22 cellular contexts compared by ENCODE assay signal in genomic region chr6:15147827-15148226, GRCh38.
DNase-seq lines count a peak whose midpoint lies in the region; TF ChIP-seq lines count a peak whose summit lies in the region.
"Had no signal": no experiment of that assay in that cellular context is flagged by ENCODE, and none has a peak within 500 bp of the region (broad histone marks: within the 10 kb centered on the region; RNA-seq: fewer than 3 reads in every experiment).

No MANE protein-coding gene starts in this region.

- no peak overlapping the region for H3K4me3 ChIP-seq in mammary epithelial cell (replicated peaks in 1 of 3; ENCODE audit: insufficient read depth in 1 of 3, low read depth in 2 of 3, low read length in 3 of 3)
- H3K4me3 ChIP-seq in neural progenitor cell, result no peak overlapping the region
- H3K4me3 ChIP-seq in CD8-positive, alpha-beta memory T cell (ENCODE audit: low read length), result no peak overlapping the region
- H3K4me3 ChIP-seq: left lung, Peyer's patch, sigmoid colon, uterus had no signal

- intact Hi-C loops in mammary epithelial cell (cut with micrococcal nuclease), result no loop called here
- intact Hi-C loops in activated T-helper 2 cell treated with anti-CD3 and anti-CD28 coated beads, Interferon-gamma antibody, Interleukin-2, Interleukin-4, amounts not matched to agents 10 μg/mL and 5 μg/mL and 100 μg/mL, durations not matched to agents 14 hours and 24 hours and 36 hours (cut with micrococcal nuclease), result no loop called here

- peak overlapping the region; percentile 30 for H3K27ac ChIP-seq in mammary epithelial cell (ENCODE audit: insufficient read depth, low read depth, low read length)
- H3K27ac ChIP-seq in neural progenitor cell, result no peak overlapping the region
- H3K27ac ChIP-seq in CD8-positive, alpha-beta memory T cell (ENCODE audit: low read depth, low read length), result no peak overlapping the region
- H3K27ac ChIP-seq: HL-60, left lung, Peyer's patch, sigmoid colon, uterus had no signal

- peaks cover 12% of the 10 kb centered on the region for H3K4me1 Mint-ChIP-seq in neural progenitor cell
- peaks cover 2% of the 10 kb centered on the region for H3K4me1 Mint-ChIP-seq in activated T-helper 2 cell treated with anti-CD3 and anti-CD28 coated beads, Interferon-gamma antibody, Interleukin-2, Interleukin-4, amounts not matched to agents 10 μg/mL and 5 μg/mL and 100 μg/mL, durations not matched to agents 14 hours and 24 hours and 36 hours (ENCODE audit: low read depth)
- H3K4me1 Mint-ChIP-seq in CD8-positive, alpha-beta memory T cell, result no peaks in the 10 kb centered on the region
- H3K4me1 Mint-ChIP-seq: immature natural killer cell had no signal

- H3K4me3 Mint-ChIP-seq in neural progenitor cell, result no peak overlapping the region
- no peak overlapping the region for H3K4me3 Mint-ChIP-seq in activated T-helper 2 cell treated with anti-CD3 and anti-CD28 coated beads, Interferon-gamma antibody, Interleukin-2, Interleukin-4, amounts not matched to agents 10 μg/mL and 5 μg/mL and 100 μg/mL, durations not matched to agents 14 hours and 24 hours and 36 hours (ENCODE audit: low read depth)
- no peak overlapping the region for H3K4me3 Mint-ChIP-seq in CD8-positive, alpha-beta memory T cell
- H3K4me3 Mint-ChIP-seq: CD8-positive, alpha-beta T cell; IgD-negative memory B cell; immature natural killer cell; nephron progenitor cell; T-helper 17 cell had no signal

- DNase-seq in DMS 273 (lab: John Stamatoyannopoulos, UW; ENCODE audit: unreplicated experiment) (peak; percentile 48), HK-2 (ENCODE audit: unreplicated experiment) (peak; percentile 6), mammary epithelial cell (no peak), neural progenitor cell (ENCODE audit: low spot score) (no peak), NCI-H226 (no peak)
- DNase-seq in activated T-helper 2 cell treated with anti-CD3 and anti-CD28 coated beads, Interferon-gamma antibody, Interleukin-2, Interleukin-4, amounts not matched to agents 10 μg/mL and 5 μg/mL and 100 μg/mL, durations not matched to agents 14 hours and 24 hours and 36 hours (ENCODE audit: low spot score), result no peak
- no peak for DNase-seq in CD8-positive, alpha-beta memory T cell
- DNase-seq: activated CD4-positive, alpha-beta T cell treated with anti-CD3 and anti-CD28 coated beads, Interleukin-2, amount 50 U/mL, for 1 hour; activated CD8-positive, alpha-beta memory T cell treated with anti-CD3 and anti-CD28 coated beads, Interleukin-2, amount 50 U/mL, for 48 hours; activated effector memory CD4-positive, alpha-beta T cell treated with Interleukin-2 at 50 U/mL for 16 hours; CD8-positive, alpha-beta T cell; DND-41; head of caudate nucleus; immature natural killer cell; left lung; Peyer's patch; sigmoid colon; T-helper 17 cell; uterus had no signal

- no peaks in the 10 kb centered on the region for H3K36me3 Mint-ChIP-seq in neural progenitor cell
- no peaks in the 10 kb centered on the region for H3K36me3 Mint-ChIP-seq in activated T-helper 2 cell treated with anti-CD3 and anti-CD28 coated beads, Interferon-gamma antibody, Interleukin-2, Interleukin-4, amounts not matched to agents 10 μg/mL and 5 μg/mL and 100 μg/mL, durations not matched to agents 14 hours and 24 hours and 36 hours (ENCODE audit: low read depth)
- H3K36me3 Mint-ChIP-seq in CD8-positive, alpha-beta memory T cell, result no peaks in the 10 kb centered on the region
- H3K36me3 Mint-ChIP-seq: CD8-positive, alpha-beta T cell; IgD-negative memory B cell; immature natural killer cell had no signal

- POLR2A ChIA-PET in CD8-positive, alpha-beta memory T cell (lab: Charles Lee), result no interaction called here

- H3K9ac ChIP-seq in mammary epithelial cell (ENCODE audit: insufficient read depth, low read length) (peak overlapping the region; percentile 30), neural progenitor cell (no peak overlapping the region)

- peaks cover 15% of the 10 kb centered on the region for H3K4me1 ChIP-seq in mammary epithelial cell (ENCODE audit: insufficient read depth, low read length)
- no peaks in the 10 kb centered on the region for H3K4me1 ChIP-seq in neural progenitor cell
- no peaks in the 10 kb centered on the region for H3K4me1 ChIP-seq in CD8-positive, alpha-beta memory T cell (ENCODE audit: insufficient read depth, low read length)
- H3K4me1 ChIP-seq: left lung, Peyer's patch, uterus had no signal

- H3K4me2 ChIP-seq in mammary epithelial cell (ENCODE audit: insufficient read depth, low read depth, low read length) (no peak overlapping the region), neural progenitor cell (no peak overlapping the region)

- H2AFZ ChIP-seq in mammary epithelial cell (ENCODE audit: low read depth, low read length) (peak overlapping the region; percentile 67), neural progenitor cell (replicated peaks) (no peak overlapping the region)

- 100% methylated on average over 5 of the region's 5 CpGs for WGBS in mammary epithelial cell (ENCODE audit: low coverage, missing lambda C conversion rate)

- dilution Hi-C loops in mammary epithelial cell (cut with HindIII; ENCODE audit: low sequenced_read_pairs), result no loop called here

- H3K36me3 ChIP-seq in mammary epithelial cell (ENCODE audit: insufficient read depth, low read length), result no peaks in the 10 kb centered on the region
- H3K36me3 ChIP-seq in neural progenitor cell, result no peaks in the 10 kb centered on the region
- H3K36me3 ChIP-seq in CD8-positive, alpha-beta memory T cell (ENCODE audit: insufficient read depth, low read length), result no peaks in the 10 kb centered on the region
- H3K36me3 ChIP-seq: left lung, Peyer's patch, sigmoid colon, uterus had no signal

- no TSS peak for BruUV-seq in mammary epithelial cell (replicated peaks; lab: Mats Ljungman, UMichigan)

- H3K79me2 ChIP-seq in mammary epithelial cell (ENCODE audit: insufficient read depth, low read length) (no peaks in the 10 kb centered on the region), neural progenitor cell (ENCODE audit: low read depth) (no peaks in the 10 kb centered on the region)

- no peaks in the 10 kb centered on the region for H3K9me3 ChIP-seq in mammary epithelial cell (replicated peaks; ENCODE audit: insufficient read depth, low read length)
- H3K9me3 ChIP-seq in neural progenitor cell (ENCODE audit: low read depth), result no peaks in the 10 kb centered on the region
- H3K9me3 ChIP-seq in CD8-positive, alpha-beta memory T cell (ENCODE audit: low read length), result no peaks in the 10 kb centered on the region
- H3K9me3 ChIP-seq: left lung, Peyer's patch, sigmoid colon, uterus had no signal

- H3K27ac Mint-ChIP-seq in neural progenitor cell, result peak overlapping the region; percentile 5
- H3K27ac Mint-ChIP-seq in activated T-helper 2 cell treated with anti-CD3 and anti-CD28 coated beads, Interferon-gamma antibody, Interleukin-2, Interleukin-4, amounts not matched to agents 10 μg/mL and 5 μg/mL and 100 μg/mL, durations not matched to agents 14 hours and 24 hours and 36 hours, result no peak overlapping the region
- no peak overlapping the region for H3K27ac Mint-ChIP-seq in CD8-positive, alpha-beta memory T cell
- H3K27ac Mint-ChIP-seq: CD8-positive, alpha-beta T cell; IgD-negative memory B cell; immature natural killer cell; nephron progenitor cell; T-helper 17 cell had no signal

- H4K20me1 ChIP-seq in mammary epithelial cell (ENCODE audit: insufficient read depth, low read length) (no peaks in the 10 kb centered on the region), neural progenitor cell (ENCODE audit: low read depth) (no peaks in the 10 kb centered on the region)

- in situ Hi-C loops in mammary epithelial cell (cut with MboI; ENCODE audit: low sequenced_read_pairs in 2 of 2), result no loop called here

- CTCF ChIA-PET in mammary epithelial cell (lab: Charles Lee; ENCODE audit: low non-redundant PET), result interaction anchor here (0.7 kb wide), 1 partner anchor 241 kb away, joined by 8 read pairs; no protein-coding TSS in a partner anchor
- CTCF ChIA-PET in CD8-positive, alpha-beta memory T cell (lab: Charles Lee), result no interaction called here

- H3K27me3 ChIP-seq in mammary epithelial cell (ENCODE audit: insufficient read depth, low read length), result no peaks in the 10 kb centered on the region
- H3K27me3 ChIP-seq in neural progenitor cell, result no peaks in the 10 kb centered on the region
- H3K27me3 ChIP-seq in CD8-positive, alpha-beta memory T cell (ENCODE audit: insufficient read depth, low read length, poor library complexity, severe bottlenecking), result no peaks in the 10 kb centered on the region
- H3K27me3 ChIP-seq: left lung, Peyer's patch, sigmoid colon, uterus had no signal

- H3K27me3 Mint-ChIP-seq in neural progenitor cell (ENCODE audit: insufficient read depth, low read depth), result peaks cover 8% of the 10 kb centered on the region
- no peaks in the 10 kb centered on the region for H3K27me3 Mint-ChIP-seq in activated T-helper 2 cell treated with anti-CD3 and anti-CD28 coated beads, Interferon-gamma antibody, Interleukin-2, Interleukin-4, amounts not matched to agents 10 μg/mL and 5 μg/mL and 100 μg/mL, durations not matched to agents 14 hours and 24 hours and 36 hours (ENCODE audit: low read depth)
- H3K27me3 Mint-ChIP-seq in CD8-positive, alpha-beta memory T cell, result peaks cover 0 to 13% of the 10 kb centered on the region in 2 donors
- H3K27me3 Mint-ChIP-seq: IgD-negative memory B cell had no signal

- TF ChIP-seq CTCF in mammary epithelial cell (conservative IDR thresholded peaks at IDR 0.05 in 1 of 2, IDR thresholded peaks at IDR 0.05 in 1 of 2; ENCODE audit: extremely low read depth in 1 of 2, insufficient read depth in 1 of 2, low read depth in 1 of 2, low read length in 2 of 2), result no peak
- TF ChIP-seq CTCF in neural progenitor cell (IDR thresholded peaks at IDR 0.05), result no peak

- H3K9me3 Mint-ChIP-seq in neural progenitor cell, result no peaks in the 10 kb centered on the region
- H3K9me3 Mint-ChIP-seq in activated T-helper 2 cell treated with anti-CD3 and anti-CD28 coated beads, Interferon-gamma antibody, Interleukin-2, Interleukin-4, amounts not matched to agents 10 μg/mL and 5 μg/mL and 100 μg/mL, durations not matched to agents 14 hours and 24 hours and 36 hours, result no peaks in the 10 kb centered on the region
- H3K9me3 Mint-ChIP-seq in CD8-positive, alpha-beta memory T cell, result no peaks in the 10 kb centered on the region
- H3K9me3 Mint-ChIP-seq: CD8-positive, alpha-beta T cell; IgD-negative memory B cell; immature natural killer cell; nephron progenitor cell had no signal

- H3F3A ChIP-seq in neural progenitor cell (ENCODE audit: low read depth), result no peaks in the 10 kb centered on the region

Comparison
In these comparisons a context has a peak if more than half of its experiments do, and no peak if none do; other contexts are left out.
1. DNase-seq: peak in DMS 273 (single experiment) and HK-2 (single experiment); none in mammary epithelial cell (single experiment), neural progenitor cell (single experiment), NCI-H226 (single experiment), activated T-helper 2 cell treated with anti-CD3 and anti-CD28 coated beads, Interferon-gamma antibody, Interleukin-2, Interleukin-4, amounts not matched to agents 10 μg/mL and 5 μg/mL and 100 μg/mL, durations not matched to agents 14 hours and 24 hours and 36 hours (single experiment) and CD8-positive, alpha-beta memory T cell (0 of 5).